In the genomic region with DNA sequence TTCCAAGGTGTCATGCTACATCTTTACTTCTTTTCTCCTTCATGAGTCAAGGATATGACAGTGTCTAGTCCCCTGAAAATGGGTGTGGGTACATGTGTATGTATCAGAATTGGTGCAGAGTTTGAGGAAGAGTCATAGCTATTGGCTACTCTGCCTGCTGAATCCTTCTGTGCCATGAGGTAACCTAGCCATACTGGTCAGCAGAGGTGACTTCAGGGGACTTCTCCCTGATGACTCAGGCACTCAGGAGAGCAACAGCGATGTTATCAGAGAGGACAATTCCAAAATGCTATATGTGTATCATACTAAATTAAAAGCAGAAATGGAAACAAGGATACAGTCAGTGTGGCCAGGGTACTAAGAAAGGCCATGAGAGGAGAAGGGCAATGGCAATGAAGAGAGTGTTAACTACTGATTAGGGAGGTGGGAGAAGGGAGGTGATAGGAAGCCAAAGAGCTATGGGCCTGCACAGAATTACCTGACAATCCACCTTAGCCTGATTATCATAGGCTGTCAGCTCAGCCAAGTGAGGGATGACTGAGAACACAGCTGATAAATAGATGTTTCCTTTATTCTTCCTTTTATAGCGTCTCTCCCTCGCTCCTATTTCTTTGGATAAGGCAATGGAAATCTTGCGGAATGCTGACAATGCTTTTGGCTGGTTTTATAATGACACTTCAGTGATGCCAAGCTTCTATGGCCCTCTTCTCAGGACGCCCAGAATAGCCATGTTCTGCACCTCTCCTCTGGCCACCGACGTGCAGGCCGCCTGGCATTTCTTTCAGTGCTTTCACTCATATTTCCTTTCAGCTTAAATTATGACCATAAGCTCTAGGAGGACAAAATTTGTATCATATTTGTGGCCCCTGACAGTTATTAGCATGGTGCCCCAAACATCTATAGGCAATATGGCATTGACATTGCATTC, we compare ENCODE assay signal across 22 cellular contexts.
"Had no signal": no experiment of that assay in that cellular context is flagged by ENCODE, and none has a peak within 500 bp of the region (broad histone marks: within the 10 kb centered on the region; RNA-seq: fewer than 3 reads in every experiment).

No MANE protein-coding gene starts in this region.

- H3K27ac ChIP-seq: colonic mucosa, epithelial cell of prostate, gastrocnemius medialis, neutrophil, pancreas, sigmoid colon, stomach, thyroid gland, vagina had no signal

- DNase-seq: colonic mucosa; effector CD8-positive, alpha-beta T cell; endodermal cell; foreskin fibroblast; gastrocnemius medialis; head of caudate nucleus; hippocampal formation; left colon; natural killer cell; pancreas; sigmoid colon; stimulated activated CD4-positive, alpha-beta T cell treated with anti-CD3 and anti-CD28 coated beads, Interleukin-2, amount 100 ng/mL, for 24 hours; stimulated activated CD4-positive, alpha-beta T cell treated with anti-CD3 and anti-CD28 coated beads, Interleukin-4, amount 100 ng/mL, for 24 hours; stimulated activated naive CD4-positive, alpha-beta T cell treated with Interleukin-2 at 50 U/mL for 16 hours; stomach; thyroid gland had no signal

- ATAC-seq: esophagus mucosa; gastrocnemius medialis; left colon; natural killer cell; pancreas; stimulated activated effector memory CD8-positive, alpha-beta T cell treated with anti-CD3 and anti-CD28 coated beads, Interleukin-12 subunit alpha, Interleukin-12 subunit beta, amount 100 ng/mL, for 72 hours had no signal

- H3K36me3 ChIP-seq: colonic mucosa, gastrocnemius medialis, neutrophil, pancreas, sigmoid colon, stomach, thyroid gland, vagina had no signal

- H3K4me3 ChIP-seq: colonic mucosa, gastrocnemius medialis, lung, pancreas, sigmoid colon, stomach, thyroid gland, vagina had no signal

- H3K27me3 ChIP-seq: colonic mucosa, gastrocnemius medialis, neutrophil, pancreas, sigmoid colon, stomach, thyroid gland, vagina had no signal

- H3K4me1 ChIP-seq: colonic mucosa, gastrocnemius medialis, pancreas, sigmoid colon, stomach, thyroid gland, vagina had no signal

- H3K9me3 ChIP-seq: colonic mucosa, gastrocnemius medialis, neutrophil, pancreas, sigmoid colon, stomach, thyroid gland, vagina had no signal
